In the genomic region with DNA sequence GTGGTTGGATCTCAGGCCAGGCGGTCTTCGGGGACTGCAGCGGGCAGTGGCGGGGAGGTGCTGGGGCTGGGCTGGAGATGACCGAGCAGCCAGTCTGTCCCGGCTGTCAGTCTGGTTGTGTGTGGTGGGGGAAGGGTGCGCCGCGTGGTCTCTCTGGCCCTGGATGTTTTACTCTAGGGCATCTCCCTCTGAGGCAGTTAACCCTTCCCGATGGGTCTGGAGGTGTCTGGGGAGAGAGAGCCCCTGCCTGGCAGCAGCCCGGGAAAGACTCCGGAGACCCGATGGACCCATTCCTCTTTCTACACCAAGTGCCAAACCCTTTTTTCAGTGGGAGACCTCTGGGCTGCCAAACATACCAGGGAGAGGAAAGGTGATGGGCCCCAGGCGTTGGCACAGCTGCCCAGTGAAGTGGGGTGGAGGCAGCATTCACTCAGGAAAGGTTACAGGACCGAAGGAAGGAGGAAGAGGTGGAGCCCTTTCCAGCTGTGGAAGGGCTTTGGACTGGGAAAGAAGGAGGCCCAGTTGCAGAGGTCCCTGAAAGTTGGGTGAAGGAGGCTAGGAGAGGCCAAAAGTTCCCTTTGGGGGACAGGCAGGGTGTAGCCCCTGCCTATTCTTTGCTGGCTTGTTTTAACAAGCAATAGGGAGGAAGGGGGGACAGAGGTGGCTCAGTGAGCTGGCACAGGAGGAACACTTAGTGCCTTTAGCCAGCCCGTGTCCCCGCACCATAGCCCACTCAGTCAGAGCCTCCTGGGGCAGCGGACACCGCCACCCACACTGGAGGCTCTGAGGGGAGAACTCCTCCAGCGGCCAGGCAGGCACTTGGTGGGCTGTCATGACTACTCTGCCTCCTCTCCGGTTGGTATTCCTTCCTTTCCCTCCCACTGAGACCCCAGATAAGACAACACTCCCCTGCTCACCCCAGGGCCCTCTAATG, we compare ENCODE assay signal across 1 cellular context.
TF ChIP-seq lines count a peak whose summit lies in the region.

No MANE protein-coding gene starts in this region.

TF ChIP-seq in K562, 482 proteins besides CTCF, POLR2A, EP300 and RAD21:
- TF ChIP-seq RBFOX2 (IDR thresholded peaks at IDR 0.05; ENCODE audit: low read depth, low read length) (peak; percentile 34; the same call in 1 of the 2 replicates), HMGN3 (IDR thresholded peaks at IDR 0.05; ENCODE audit: borderline replicate concordance, extremely low read depth, insufficient read length, low read depth, low read length) (peak; percentile 42), MYC (IDR thresholded peaks at IDR 0.05; ENCODE audit: low read depth, low read length) (peak; percentile 50; the same call in 1 of the 2 replicates), MYC (CRISPR knock-in tag; IDR thresholded peaks at IDR 0.05; ENCODE audit: borderline replicate concordance, low read depth) (no peak), POLR2G (IDR thresholded peaks at IDR 0.05; ENCODE audit: low read depth, low read length) (peak; percentile 52; the same call in 1 of the 2 replicates), SMARCA4 (IDR thresholded peaks at IDR 0.05) (no peak), ZNF174 (CRISPR knock-in tag; IDR thresholded peaks at IDR 0.05) (no peak), ZC3H4 (CRISPR knock-in tag; IDR thresholded peaks at IDR 0.05; ENCODE audit: borderline replicate concordance) (0 out of 2 replicates have a peak, but pooled peaks have one; percentile 53), MCM5 (IDR thresholded peaks at IDR 0.05; ENCODE audit: low read depth) (no peak), EP400 (IDR thresholded peaks at IDR 0.05) (peak; percentile 36; the same call in 1 of the 2 replicates)
- TF ChIP-seq, protein P1, sequence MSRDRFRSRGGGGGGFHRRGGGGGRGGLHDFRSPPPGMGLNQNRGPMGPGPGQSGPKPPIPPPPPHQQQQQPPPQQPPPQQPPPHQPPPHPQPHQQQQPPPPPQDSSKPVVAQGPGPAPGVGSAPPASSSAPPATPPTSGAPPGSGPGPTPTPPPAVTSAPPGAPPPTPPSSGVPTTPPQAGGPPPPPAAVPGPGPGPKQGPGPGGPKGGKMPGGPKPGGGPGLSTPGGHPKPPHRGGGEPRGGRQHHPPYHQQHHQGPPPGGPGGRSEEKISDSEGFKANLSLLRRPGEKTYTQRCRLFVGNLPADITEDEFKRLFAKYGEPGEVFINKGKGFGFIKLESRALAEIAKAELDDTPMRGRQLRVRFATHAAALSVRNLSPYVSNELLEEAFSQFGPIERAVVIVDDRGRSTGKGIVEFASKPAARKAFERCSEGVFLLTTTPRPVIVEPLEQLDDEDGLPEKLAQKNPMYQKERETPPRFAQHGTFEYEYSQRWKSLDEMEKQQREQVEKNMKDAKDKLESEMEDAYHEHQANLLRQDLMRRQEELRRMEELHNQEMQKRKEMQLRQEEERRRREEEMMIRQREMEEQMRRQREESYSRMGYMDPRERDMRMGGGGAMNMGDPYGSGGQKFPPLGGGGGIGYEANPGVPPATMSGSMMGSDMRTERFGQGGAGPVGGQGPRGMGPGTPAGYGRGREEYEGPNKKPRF (IDR thresholded peaks at IDR 0.05; ENCODE audit: low read depth, low read length) = no peak
- TF ChIP-seq, protein P2, sequence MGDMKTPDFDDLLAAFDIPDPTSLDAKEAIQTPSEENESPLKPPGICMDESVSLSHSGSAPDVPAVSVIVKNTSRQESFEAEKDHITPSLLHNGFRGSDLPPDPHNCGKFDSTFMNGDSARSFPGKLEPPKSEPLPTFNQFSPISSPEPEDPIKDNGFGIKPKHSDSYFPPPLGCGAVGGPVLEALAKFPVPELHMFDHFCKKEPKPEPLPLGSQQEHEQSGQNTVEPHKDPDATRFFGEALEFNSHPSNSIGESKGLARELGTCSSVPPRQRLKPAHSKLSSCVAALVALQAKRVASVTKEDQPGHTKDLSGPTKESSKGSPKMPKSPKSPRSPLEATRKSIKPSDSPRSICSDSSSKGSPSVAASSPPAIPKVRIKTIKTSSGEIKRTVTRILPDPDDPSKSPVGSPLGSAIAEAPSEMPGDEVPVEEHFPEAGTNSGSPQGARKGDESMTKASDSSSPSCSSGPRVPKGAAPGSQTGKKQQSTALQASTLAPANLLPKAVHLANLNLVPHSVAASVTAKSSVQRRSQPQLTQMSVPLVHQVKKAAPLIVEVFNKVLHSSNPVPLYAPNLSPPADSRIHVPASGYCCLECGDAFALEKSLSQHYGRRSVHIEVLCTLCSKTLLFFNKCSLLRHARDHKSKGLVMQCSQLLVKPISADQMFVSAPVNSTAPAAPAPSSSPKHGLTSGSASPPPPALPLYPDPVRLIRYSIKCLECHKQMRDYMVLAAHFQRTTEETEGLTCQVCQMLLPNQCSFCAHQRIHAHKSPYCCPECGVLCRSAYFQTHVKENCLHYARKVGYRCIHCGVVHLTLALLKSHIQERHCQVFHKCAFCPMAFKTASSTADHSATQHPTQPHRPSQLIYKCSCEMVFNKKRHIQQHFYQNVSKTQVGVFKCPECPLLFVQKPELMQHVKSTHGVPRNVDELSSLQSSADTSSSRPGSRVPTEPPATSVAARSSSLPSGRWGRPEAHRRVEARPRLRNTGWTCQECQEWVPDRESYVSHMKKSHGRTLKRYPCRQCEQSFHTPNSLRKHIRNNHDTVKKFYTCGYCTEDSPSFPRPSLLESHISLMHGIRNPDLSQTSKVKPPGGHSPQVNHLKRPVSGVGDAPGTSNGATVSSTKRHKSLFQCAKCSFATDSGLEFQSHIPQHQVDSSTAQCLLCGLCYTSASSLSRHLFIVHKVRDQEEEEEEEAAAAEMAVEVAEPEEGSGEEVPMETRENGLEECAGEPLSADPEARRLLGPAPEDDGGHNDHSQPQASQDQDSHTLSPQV (IDR thresholded peaks at IDR 0.05) = 0 out of 2 replicates have a peak, but pooled peaks have one; percentile 7
- TF ChIP-seq, protein P3, sequence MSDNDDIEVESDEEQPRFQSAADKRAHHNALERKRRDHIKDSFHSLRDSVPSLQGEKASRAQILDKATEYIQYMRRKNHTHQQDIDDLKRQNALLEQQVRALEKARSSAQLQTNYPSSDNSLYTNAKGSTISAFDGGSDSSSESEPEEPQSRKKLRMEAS (CRISPR knock-in tag; IDR thresholded peaks at IDR 0.05) = peak; percentile 50; the same call in 1 of the 2 replicates
- TF ChIP-seq, protein P4, sequence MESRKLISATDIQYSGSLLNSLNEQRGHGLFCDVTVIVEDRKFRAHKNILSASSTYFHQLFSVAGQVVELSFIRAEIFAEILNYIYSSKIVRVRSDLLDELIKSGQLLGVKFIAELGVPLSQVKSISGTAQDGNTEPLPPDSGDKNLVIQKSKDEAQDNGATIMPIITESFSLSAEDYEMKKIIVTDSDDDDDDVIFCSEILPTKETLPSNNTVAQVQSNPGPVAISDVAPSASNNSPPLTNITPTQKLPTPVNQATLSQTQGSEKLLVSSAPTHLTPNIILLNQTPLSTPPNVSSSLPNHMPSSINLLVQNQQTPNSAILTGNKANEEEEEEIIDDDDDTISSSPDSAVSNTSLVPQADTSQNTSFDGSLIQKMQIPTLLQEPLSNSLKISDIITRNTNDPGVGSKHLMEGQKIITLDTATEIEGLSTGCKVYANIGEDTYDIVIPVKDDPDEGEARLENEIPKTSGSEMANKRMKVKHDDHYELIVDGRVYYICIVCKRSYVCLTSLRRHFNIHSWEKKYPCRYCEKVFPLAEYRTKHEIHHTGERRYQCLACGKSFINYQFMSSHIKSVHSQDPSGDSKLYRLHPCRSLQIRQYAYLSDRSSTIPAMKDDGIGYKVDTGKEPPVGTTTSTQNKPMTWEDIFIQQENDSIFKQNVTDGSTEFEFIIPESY (CRISPR knock-in tag; IDR thresholded peaks at IDR 0.05) = peak; percentile 84
- TF ChIP-seq, protein P5, sequence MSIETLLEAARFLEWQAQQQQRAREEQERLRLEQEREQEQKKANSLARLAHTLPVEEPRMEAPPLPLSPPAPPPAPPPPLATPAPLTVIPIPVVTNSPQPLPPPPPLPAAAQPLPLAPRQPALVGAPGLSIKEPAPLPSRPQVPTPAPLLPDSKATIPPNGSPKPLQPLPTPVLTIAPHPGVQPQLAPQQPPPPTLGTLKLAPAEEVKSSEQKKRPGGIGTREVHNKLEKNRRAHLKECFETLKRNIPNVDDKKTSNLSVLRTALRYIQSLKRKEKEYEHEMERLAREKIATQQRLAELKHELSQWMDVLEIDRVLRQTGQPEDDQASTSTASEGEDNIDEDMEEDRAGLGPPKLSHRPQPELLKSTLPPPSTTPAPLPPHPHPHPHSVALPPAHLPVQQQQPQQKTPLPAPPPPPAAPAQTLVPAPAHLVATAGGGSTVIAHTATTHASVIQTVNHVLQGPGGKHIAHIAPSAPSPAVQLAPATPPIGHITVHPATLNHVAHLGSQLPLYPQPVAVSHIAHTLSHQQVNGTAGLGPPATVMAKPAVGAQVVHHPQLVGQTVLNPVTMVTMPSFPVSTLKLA (conservative IDR thresholded peaks at IDR 0.05) = peak in 1 of 2 experiments; percentile 56; a peak in 3 of 4 replicates
- TF ChIP-seq, protein P6, sequence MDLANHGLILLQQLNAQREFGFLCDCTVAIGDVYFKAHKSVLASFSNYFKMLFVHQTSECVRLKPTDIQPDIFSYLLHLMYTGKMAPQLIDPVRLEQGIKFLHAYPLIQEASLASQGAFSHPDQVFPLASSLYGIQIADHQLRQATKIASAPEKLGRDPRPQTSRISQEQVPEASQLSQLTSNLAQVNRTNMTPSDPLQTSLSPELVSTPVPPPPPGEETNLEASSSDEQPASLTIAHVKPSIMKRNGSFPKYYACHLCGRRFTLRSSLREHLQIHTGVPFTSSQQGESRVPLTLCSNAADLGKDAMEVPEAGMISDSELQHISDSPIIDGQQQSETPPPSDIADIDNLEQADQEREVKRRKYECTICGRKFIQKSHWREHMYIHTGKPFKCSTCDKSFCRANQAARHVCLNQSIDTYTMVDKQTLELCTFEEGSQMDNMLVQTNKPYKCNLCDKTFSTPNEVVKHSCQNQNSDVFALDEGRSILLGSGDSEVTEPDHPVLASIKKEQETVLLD (IDR thresholded peaks at IDR 0.05) = 0 out of 2 replicates have a peak, but pooled peaks have one; percentile 28
- TF ChIP-seq, protein P7, sequence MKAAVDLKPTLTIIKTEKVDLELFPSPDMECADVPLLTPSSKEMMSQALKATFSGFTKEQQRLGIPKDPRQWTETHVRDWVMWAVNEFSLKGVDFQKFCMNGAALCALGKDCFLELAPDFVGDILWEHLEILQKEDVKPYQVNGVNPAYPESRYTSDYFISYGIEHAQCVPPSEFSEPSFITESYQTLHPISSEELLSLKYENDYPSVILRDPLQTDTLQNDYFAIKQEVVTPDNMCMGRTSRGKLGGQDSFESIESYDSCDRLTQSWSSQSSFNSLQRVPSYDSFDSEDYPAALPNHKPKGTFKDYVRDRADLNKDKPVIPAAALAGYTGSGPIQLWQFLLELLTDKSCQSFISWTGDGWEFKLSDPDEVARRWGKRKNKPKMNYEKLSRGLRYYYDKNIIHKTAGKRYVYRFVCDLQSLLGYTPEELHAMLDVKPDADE (conservative IDR thresholded peaks at IDR 0.05; ENCODE audit: control insufficient read depth, low read depth, low read length) = 0 out of 2 replicates have a peak, but pooled peaks have one; percentile 29
- TF ChIP-seq, protein P8, sequence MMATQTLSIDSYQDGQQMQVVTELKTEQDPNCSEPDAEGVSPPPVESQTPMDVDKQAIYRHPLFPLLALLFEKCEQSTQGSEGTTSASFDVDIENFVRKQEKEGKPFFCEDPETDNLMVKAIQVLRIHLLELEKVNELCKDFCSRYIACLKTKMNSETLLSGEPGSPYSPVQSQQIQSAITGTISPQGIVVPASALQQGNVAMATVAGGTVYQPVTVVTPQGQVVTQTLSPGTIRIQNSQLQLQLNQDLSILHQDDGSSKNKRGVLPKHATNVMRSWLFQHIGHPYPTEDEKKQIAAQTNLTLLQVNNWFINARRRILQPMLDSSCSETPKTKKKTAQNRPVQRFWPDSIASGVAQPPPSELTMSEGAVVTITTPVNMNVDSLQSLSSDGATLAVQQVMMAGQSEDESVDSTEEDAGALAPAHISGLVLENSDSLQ (IDR thresholded peaks at IDR 0.05) = peak; percentile 66
